Comparison of ENCODE assay signal across 22 cellular contexts in the genomic region with DNA sequence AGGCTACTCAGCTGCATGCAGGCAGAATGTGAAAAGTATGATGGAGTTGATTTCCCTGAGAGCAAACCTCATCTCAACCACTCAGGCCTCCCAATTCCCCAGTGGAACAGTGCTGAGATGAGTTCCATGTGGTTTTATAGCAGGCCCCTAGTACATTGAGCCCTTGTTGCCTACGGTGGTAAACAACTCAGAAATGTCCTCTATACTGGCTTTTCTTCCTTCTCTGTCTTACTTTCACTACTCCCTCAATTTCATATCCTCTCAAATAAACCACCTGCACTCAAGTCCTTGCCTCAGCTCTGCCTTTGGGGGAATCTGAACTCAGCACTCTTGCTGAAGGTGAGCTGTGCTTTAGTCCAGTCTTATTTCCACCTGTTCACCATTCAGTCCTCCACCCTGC.
DNase-seq lines count a peak whose midpoint lies in the region; ATAC-seq, FAIRE-seq and TF ChIP-seq lines count a peak whose summit lies in the region.
"Had no signal": no experiment of that assay in that cellular context is flagged by ENCODE, and none has a peak within 500 bp of the region (broad histone marks: within the 10 kb centered on the region; RNA-seq: fewer than 3 reads in every experiment).

No MANE protein-coding gene starts in this region.

- no peaks in the 10 kb centered on the region for H4K20me1 ChIP-seq in SU-DHL-6 (ENCODE audit: low read depth, low read length)

- H3K4me3 ChIP-seq in SU-DHL-6 (ENCODE audit: insufficient read depth, low read length, poor library complexity, severe bottlenecking) = no peak overlapping the region
- H3K4me3 ChIP-seq: left lung, uterus had no signal

- TF ChIP-seq POLR2A in GM12891 (IDR thresholded peaks at IDR 0.05; ENCODE audit: low read depth, low read length) = no peak

- H3K9me3 Mint-ChIP-seq in WTC11 = peaks cover 4% of the 10 kb centered on the region
- H3K9me3 Mint-ChIP-seq: activated T-helper 17 cell treated with anti-CD3 and anti-CD28 coated beads, Interleukin-2, amount 50 U/mL, for 72 hours; dendritic cell treated with granulocyte-macrophage colony-stimulating factor and Interleukin-4, amounts not matched to agents 40 ng/mL and 50 ng/mL, for 4 days; natural killer cell had no signal

- no peaks in the 10 kb centered on the region for H3F3A ChIP-seq in SU-DHL-6 (ENCODE audit: insufficient read depth)

- H3K27me3 ChIP-seq in SU-DHL-6 (ENCODE audit: low read length) = no peaks in the 10 kb centered on the region
- H3K27me3 ChIP-seq: left lung, uterus had no signal

- H2AFZ ChIP-seq in SU-DHL-6 (ENCODE audit: low read depth, low read length, severe bottlenecking) = peak overlapping the region; percentile 43

- H3K27ac Mint-ChIP-seq in T-helper 17 cell (no peak overlapping the region), WTC11 (no peak overlapping the region)
- H3K27ac Mint-ChIP-seq: activated T-helper 17 cell treated with anti-CD3 and anti-CD28 coated beads, Interleukin-2, amount 50 U/mL, for 72 hours; dendritic cell treated with granulocyte-macrophage colony-stimulating factor and Interleukin-4, amounts not matched to agents 40 ng/mL and 50 ng/mL, for 4 days; natural killer cell had no signal

- no peaks in the 10 kb centered on the region for H3K36me3 ChIP-seq in SU-DHL-6 (ENCODE audit: low read length)
- H3K36me3 ChIP-seq: left lung, uterus had no signal

- H3K9me3 ChIP-seq in SU-DHL-6 (ENCODE audit: insufficient read depth, low read length) (no peaks in the 10 kb centered on the region), T-helper 17 cell (ENCODE audit: control insufficient read depth, low read length, poor library complexity, severe bottlenecking) (no peaks in the 10 kb centered on the region)
- H3K9me3 ChIP-seq: left lung, uterus had no signal

- POLR2A ChIA-PET in WTC11 (lab: Charles Lee) = no interaction called here

- H3K36me3 Mint-ChIP-seq in T-helper 17 cell (ENCODE audit: low read depth) (peaks cover 2% of the 10 kb centered on the region), WTC11 (no peaks in the 10 kb centered on the region)
- H3K36me3 Mint-ChIP-seq: natural killer cell had no signal

- H3K27me3 Mint-ChIP-seq in T-helper 17 cell = no peaks in the 10 kb centered on the region
- H3K27me3 Mint-ChIP-seq in WTC11 (ENCODE audit: low read depth) = no peaks in the 10 kb centered on the region; the same call in 1 of the 2 replicates
- H3K27me3 Mint-ChIP-seq: activated T-helper 17 cell treated with anti-CD3 and anti-CD28 coated beads, Interleukin-2, amount 50 U/mL, for 72 hours; dendritic cell treated with granulocyte-macrophage colony-stimulating factor and Interleukin-4, amounts not matched to agents 40 ng/mL and 50 ng/mL, for 4 days had no signal

- H3K79me2 ChIP-seq in SU-DHL-6 (ENCODE audit: insufficient read depth, low read length) = no peaks in the 10 kb centered on the region

- peak; percentile 82 for FAIRE-seq in GM12891 (lab: Jason Lieb, UNC)

- ATAC-seq in GM19397 (IDR thresholded peaks at IDR 0.05; ENCODE audit: unreplicated experiment) = peak; percentile 49
- ATAC-seq in HG02852 (IDR thresholded peaks at IDR 0.05; ENCODE audit: unreplicated experiment) = peak; percentile 52
- ATAC-seq in T-helper 17 cell = no peak
- no peak for ATAC-seq in WTC11
- ATAC-seq in left cardiac atrium = no peak
- ATAC-seq: activated T-helper 17 cell treated with anti-CD3 and anti-CD28 coated beads, Interleukin-2, amount 50 U/mL, for 72 hours; esophagus mucosa; left lung had no signal

- intact Hi-C loops in left cardiac atrium (cut with DNase I) = no loop called here

- CTCF ChIA-PET in WTC11 (lab: Charles Lee) = no interaction called here

- H3K4me3 Mint-ChIP-seq in T-helper 17 cell (no peak overlapping the region), WTC11 (no peak overlapping the region)
- H3K4me3 Mint-ChIP-seq: activated T-helper 17 cell treated with anti-CD3 and anti-CD28 coated beads, Interleukin-2, amount 50 U/mL, for 72 hours; dendritic cell treated with granulocyte-macrophage colony-stimulating factor and Interleukin-4, amounts not matched to agents 40 ng/mL and 50 ng/mL, for 4 days; natural killer cell had no signal

- peak overlapping the region; percentile 9 for H3K4me2 ChIP-seq in SU-DHL-6 (ENCODE audit: low read depth, low read length, poor library complexity, severe bottlenecking)

- H3K27ac ChIP-seq in SU-DHL-6 (ENCODE audit: low read depth, low read length) = peak overlapping the region; percentile 21; the same call in 1 of the 2 replicates
- H3K27ac ChIP-seq: left lung, RWPE1, uterus had no signal

- no peaks in the 10 kb centered on the region for H3K9me2 ChIP-seq in SU-DHL-6 (replicated peaks; ENCODE audit: insufficient read depth, low read length)

- peaks cover 2% of the 10 kb centered on the region for H3K4me1 Mint-ChIP-seq in T-helper 17 cell
- H3K4me1 Mint-ChIP-seq in WTC11 = no peaks in the 10 kb centered on the region
- H3K4me1 Mint-ChIP-seq: activated T-helper 17 cell treated with anti-CD3 and anti-CD28 coated beads, Interleukin-2, amount 50 U/mL, for 72 hours had no signal

- TF ChIP-seq CTCF in SU-DHL-6 (IDR thresholded peaks at IDR 0.05; ENCODE audit: insufficient read depth, low read length, poor library complexity, severe bottlenecking) (no peak), WTC11 (IDR thresholded peaks at IDR 0.05) (no peak)

- peak overlapping the region; percentile 6; the same call in 1 of the 2 replicates for H3K9ac ChIP-seq in SU-DHL-6 (ENCODE audit: low read length)

- DNase-seq in GM12891 (ENCODE audit: insufficient read length, low spot score) (no peak), T-helper 17 cell (no peak), KG1 (lab: John Stamatoyannopoulos, UW) (no peak), WTC11 (ENCODE audit: low spot score) (no peak), left cardiac atrium (no peak)
- DNase-seq: activated CD4-positive, alpha-beta T cell treated with anti-CD3 and anti-CD28 coated beads, Interleukin-2, amount 50 U/mL, for 1 hour; DMS153; hypothalamus; left lung; natural killer cell; NCI-H1417 treated with DMSO at 0.1 percent for 48 hours; NCI-H524; stimulated activated CD4-positive, alpha-beta T cell treated with anti-CD3 and anti-CD28 coated beads, Interleukin-1b, Interleukin-23, amount 100 ng/mL, for 48 hours; T-helper 2 cell; uterus had no signal

TF ChIP-seq in GM12891, 5 proteins besides CTCF, POLR2A, EP300 and RAD21:
- no peak for TF ChIP-seq TAF1 (IDR thresholded peaks at IDR 0.05; ENCODE audit: low read depth, low read length)
- no peak for TF ChIP-seq POLR2AphosphoS5 (IDR thresholded peaks at IDR 0.05; ENCODE audit: low read depth, low read length)
- no peak for TF ChIP-seq POU2F2 (IDR thresholded peaks at IDR 0.05; ENCODE audit: low read depth, low read length)
- no peak for TF ChIP-seq SPI1 (IDR thresholded peaks at IDR 0.05; ENCODE audit: low read depth, low read length)
- no peak for TF ChIP-seq PAX5 (IDR thresholded peaks at IDR 0.05; ENCODE audit: insufficient read depth, low read length, severe bottlenecking)

TF ChIP-seq in WTC11, 78 proteins besides CTCF, POLR2A, EP300 and RAD21 (continues in another document):
- TF ChIP-seq JUN (CRISPR knock-in tag; IDR thresholded peaks at IDR 0.05) (no peak), ZNF532 (CRISPR knock-in tag; IDR thresholded peaks at IDR 0.05; ENCODE audit: borderline replicate concordance) (no peak), NR2C2 (CRISPR knock-in tag; IDR thresholded peaks at IDR 0.05) (no peak), TEAD4 (CRISPR knock-in tag; IDR thresholded peaks at IDR 0.05) (no peak), NR3C1 (CRISPR knock-in tag; conservative IDR thresholded peaks at IDR 0.05; ENCODE audit: low read depth) (no peak), MXD4 (CRISPR knock-in tag; IDR thresholded peaks at IDR 0.05; ENCODE audit: borderline replicate concordance) (no peak)
- TF ChIP-seq, protein P1, sequence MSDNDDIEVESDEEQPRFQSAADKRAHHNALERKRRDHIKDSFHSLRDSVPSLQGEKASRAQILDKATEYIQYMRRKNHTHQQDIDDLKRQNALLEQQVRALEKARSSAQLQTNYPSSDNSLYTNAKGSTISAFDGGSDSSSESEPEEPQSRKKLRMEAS (CRISPR knock-in tag; IDR thresholded peaks at IDR 0.05) = no peak

Comparison
In these comparisons a context has a peak if more than half of its experiments do, and no peak if none do; other contexts are left out.
1. ATAC-seq: peak in GM19397 (single experiment) and HG02852 (single experiment); none in T-helper 17 cell (single experiment), WTC11 (single experiment) and left cardiac atrium (0 of 2).